Comparison of ENCODE assay signal across 20 cellular contexts in the genomic region with DNA sequence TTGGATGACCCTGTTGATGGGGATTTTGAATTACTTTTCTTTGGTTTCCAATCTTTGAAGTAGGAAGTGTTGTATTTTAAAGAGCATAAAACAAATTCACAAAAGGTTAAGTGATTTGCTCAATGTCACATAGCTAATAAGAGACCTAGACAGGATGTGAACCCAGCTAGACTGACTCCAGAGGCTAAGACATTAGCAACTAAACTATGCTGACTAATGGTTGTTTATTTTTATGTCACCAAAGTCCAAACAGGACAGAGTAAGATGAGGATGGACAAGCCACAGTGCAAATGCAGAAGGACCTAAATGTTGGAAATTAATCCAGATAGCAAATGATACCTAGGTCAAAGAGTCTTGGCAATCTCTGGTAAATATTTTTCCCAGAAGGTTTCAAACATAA.
"Had no signal": no experiment of that assay in that cellular context is flagged by ENCODE, and none has a peak within 500 bp of the region (broad histone marks: within the 10 kb centered on the region; RNA-seq: fewer than 3 reads in every experiment).

No MANE protein-coding gene starts in this region.

- ATAC-seq: activated naive CD4-positive, alpha-beta T cell treated with anti-CD3 and anti-CD28 coated beads, Interleukin-2, amount 50 U/mL, for 72 hours; activated T-cell treated with anti-CD3 and anti-CD28 coated beads, Interleukin-2, amount 50 U/mL, for 72 hours; left ventricle myocardium superior; pancreas had no signal

- H3K27ac ChIP-seq: breast epithelium, esophagus muscularis mucosa, pancreas, prostate gland, vagina, VCaP had no signal

- H3K9me3 ChIP-seq: breast epithelium, esophagus muscularis mucosa, pancreas, prostate gland, spleen, vagina had no signal

- H3K4me3 ChIP-seq: breast epithelium, esophagus muscularis mucosa, pancreas, prostate gland, spleen, vagina had no signal

- H3K27me3 ChIP-seq: breast epithelium, esophagus muscularis mucosa, pancreas, spleen, vagina had no signal

- H3K36me3 ChIP-seq: breast epithelium, esophagus muscularis mucosa, pancreas, prostate gland, spleen, vagina had no signal

- H3K4me1 ChIP-seq: breast epithelium, prostate gland, vagina had no signal

- DNase-seq: activated CD4-positive, alpha-beta T cell treated with anti-CD3 and anti-CD28 coated beads for 4 hours; activated CD4-positive, alpha-beta T cell treated with anti-CD3 and anti-CD28 coated beads, Interleukin-2, amount 50 U/mL, for 4 hours; activated naive CD4-positive, alpha-beta T cell; activated T-cell treated with anti-CD3 and anti-CD28 coated beads for 4 hours; activated T-cell treated with anti-CD3 and anti-CD28 coated beads, Interleukin-2, amount 50 U/mL, for 72 hours; central memory CD4-positive, alpha-beta T cell; effector CD4-positive, alpha-beta T cell; foreskin melanocyte; left ventricle myocardium superior; nucleus accumbens; pancreas; spleen; stimulated activated naive CD4-positive, alpha-beta T cell; T-helper 9 cell had no signal
